ENCODE assay signal across 9 cellular contexts in genomic region chr22:38177926-38178604, GRCh38. TPM values are rescaled to one million over a fixed set of nuclear protein-coding genes. Genes with fewer than 3 reads are reported as not detected.
DNase-seq lines count a peak whose midpoint lies in the region; ATAC-seq and TF ChIP-seq lines count a peak whose summit lies in the region.
"Had no signal": no experiment of that assay in that cellular context is flagged by ENCODE, and none has a peak within 500 bp of the region (broad histone marks: within the 10 kb centered on the region; RNA-seq: fewer than 3 reads in every experiment).

No MANE protein-coding gene starts in this region.

- H3K36me3 ChIP-seq in osteoblast (ENCODE audit: insufficient read depth, low read length), result no peaks in the 10 kb centered on the region
- no peaks in the 10 kb centered on the region for H3K36me3 ChIP-seq in naive thymus-derived CD4-positive, alpha-beta T cell (ENCODE audit: control insufficient read depth in 2 of 3, insufficient read depth in 3 of 3, low read length in 3 of 3)

- intact Hi-C loops in naive thymus-derived CD4-positive, alpha-beta T cell (cut with micrococcal nuclease), result no loop called here

- no peaks in the 10 kb centered on the region for H3K9me3 ChIP-seq in osteoblast (ENCODE audit: low read depth, low read length)
- H3K9me3 ChIP-seq in naive thymus-derived CD4-positive, alpha-beta T cell (ENCODE audit: control insufficient read depth in 2 of 3, low read length in 3 of 3), result no peaks in the 10 kb centered on the region

- H3K27ac Mint-ChIP-seq in activated CD8-positive, alpha-beta memory T cell treated with anti-CD3 and anti-CD28 coated beads, Interleukin-2, amount 10 ng/mL, durations not matched to agents 7 days and 5 days, result peak overlapping the region; percentile 54
- H3K27ac Mint-ChIP-seq in naive thymus-derived CD4-positive, alpha-beta T cell, result peak overlapping the region in 2 of 9 donors; percentile 38 to 93

- H3K27me3 Mint-ChIP-seq in activated CD8-positive, alpha-beta memory T cell treated with anti-CD3 and anti-CD28 coated beads, Interleukin-2, amount 10 ng/mL, durations not matched to agents 7 days and 5 days, result no peaks in the 10 kb centered on the region
- no peaks in the 10 kb centered on the region for H3K27me3 Mint-ChIP-seq in naive thymus-derived CD4-positive, alpha-beta T cell
- H3K27me3 Mint-ChIP-seq: activated naive CD8-positive, alpha-beta T cell treated with anti-CD3 and anti-CD28 coated beads, Interleukin-2, amount 10 ng/mL, durations not matched to agents 7 days and 5 days had no signal

- POLR2A ChIA-PET in naive thymus-derived CD4-positive, alpha-beta T cell (lab: Charles Lee), result interaction anchor here (0.5 kb wide), 1 partner anchor 33 kb away, joined by 4 read pairs; no protein-coding TSS in a partner anchor

- H3K4me1 Mint-ChIP-seq in activated CD8-positive, alpha-beta memory T cell treated with anti-CD3 and anti-CD28 coated beads, Interleukin-2, amount 10 ng/mL, durations not matched to agents 7 days and 5 days, result peaks cover 71% of the 10 kb centered on the region
- peaks cover 50 to 74% (median 63%) of the 10 kb centered on the region in 7 donors for H3K4me1 Mint-ChIP-seq in naive thymus-derived CD4-positive, alpha-beta T cell

- no peak overlapping the region for H3K4me3 Mint-ChIP-seq in activated CD8-positive, alpha-beta memory T cell treated with anti-CD3 and anti-CD28 coated beads, Interleukin-2, amount 10 ng/mL, durations not matched to agents 7 days and 5 days
- peak overlapping the region in 1 of 10 donors; percentile 73 for H3K4me3 Mint-ChIP-seq in naive thymus-derived CD4-positive, alpha-beta T cell
- H3K4me3 Mint-ChIP-seq: activated naive CD8-positive, alpha-beta T cell treated with anti-CD3 and anti-CD28 coated beads, Interleukin-2, amount 10 ng/mL, durations not matched to agents 7 days and 5 days had no signal

- ATAC-seq in activated CD8-positive, alpha-beta memory T cell treated with anti-CD3 and anti-CD28 coated beads, Interleukin-2, amount 10 ng/mL, durations not matched to agents 7 days and 5 days, result no peak
- no peak for ATAC-seq in naive thymus-derived CD4-positive, alpha-beta T cell
- ATAC-seq in GM21723 (IDR thresholded peaks at IDR 0.05; ENCODE audit: unreplicated experiment) (no peak), HG03439 (IDR thresholded peaks at IDR 0.05; ENCODE audit: unreplicated experiment) (no peak)

- CTCF ChIA-PET in activated CD8-positive, alpha-beta memory T cell treated with anti-CD3 and anti-CD28 coated beads, Interleukin-2, amount 10 ng/mL, durations not matched to agents 7 days and 5 days (lab: Charles Lee), result interaction anchor here (1.8 kb wide), 1 partner anchor 63 kb away, joined by 7 read pairs; no protein-coding TSS in a partner anchor
- CTCF ChIA-PET in naive thymus-derived CD4-positive, alpha-beta T cell (lab: Charles Lee), result interaction anchor here (1.1 kb wide), 1 partner anchor 23 kb away, joined by 3 read pairs; no protein-coding TSS in a partner anchor

- H2AFZ ChIP-seq in osteoblast (ENCODE audit: low read length), result peak overlapping the region; percentile 86

- no peaks in the 10 kb centered on the region for H3K79me2 ChIP-seq in osteoblast (ENCODE audit: insufficient read depth, low read length)

- peak overlapping the region; percentile 89 for H3K27ac ChIP-seq in osteoblast (ENCODE audit: low read depth, low read length)
- no peak overlapping the region for H3K27ac ChIP-seq in naive thymus-derived CD4-positive, alpha-beta T cell (ENCODE audit: low read depth, low read length)

- H3K27me3 ChIP-seq in osteoblast (ENCODE audit: insufficient read depth, low read length), result no peaks in the 10 kb centered on the region
- no peaks in the 10 kb centered on the region for H3K27me3 ChIP-seq in naive thymus-derived CD4-positive, alpha-beta T cell (ENCODE audit: control insufficient read depth in 2 of 2, insufficient read depth in 2 of 2, low read length in 2 of 2)

- H3K9me3 Mint-ChIP-seq in activated CD8-positive, alpha-beta memory T cell treated with anti-CD3 and anti-CD28 coated beads, Interleukin-2, amount 10 ng/mL, durations not matched to agents 7 days and 5 days (ENCODE audit: low read depth), result no peaks in the 10 kb centered on the region
- no peaks in the 10 kb centered on the region for H3K9me3 Mint-ChIP-seq in naive thymus-derived CD4-positive, alpha-beta T cell
- H3K9me3 Mint-ChIP-seq: activated naive CD8-positive, alpha-beta T cell treated with anti-CD3 and anti-CD28 coated beads, Interleukin-2, amount 10 ng/mL, durations not matched to agents 7 days and 5 days had no signal

- no peak for DNase-seq in activated CD8-positive, alpha-beta memory T cell treated with anti-CD3 and anti-CD28 coated beads, Interleukin-2, amount 10 ng/mL, durations not matched to agents 7 days and 5 days
- DNase-seq in activated CD8-positive, alpha-beta memory T cell treated with anti-CD3 and anti-CD28 coated beads, Interleukin-2, amount 50 U/mL, for 4 hours, result no peak
- DNase-seq in SW 1271 (lab: John Stamatoyannopoulos, UW) (peak; percentile 65 to 92), fibroblast of the aortic adventitia (ENCODE audit: low read depth) (peak; percentile 89), osteoblast (ENCODE audit: insufficient read length, low spot score, missing footprints) (peak; percentile 93)
- DNase-seq in naive thymus-derived CD4-positive, alpha-beta T cell, result no peak
- DNase-seq: activated naive CD8-positive, alpha-beta T cell treated with anti-CD3 and anti-CD28 coated beads, Interleukin-2, amount 10 ng/mL, durations not matched to agents 7 days and 5 days had no signal

- H3K4me2 ChIP-seq in osteoblast (ENCODE audit: insufficient read depth, low read length), result peak overlapping the region; percentile 73

- peaks cover 2% of the 10 kb centered on the region for H3K36me3 Mint-ChIP-seq in activated CD8-positive, alpha-beta memory T cell treated with anti-CD3 and anti-CD28 coated beads, Interleukin-2, amount 10 ng/mL, durations not matched to agents 7 days and 5 days
- peaks cover 0 to 8% (median 3%) of the 10 kb centered on the region in 5 donors for H3K36me3 Mint-ChIP-seq in naive thymus-derived CD4-positive, alpha-beta T cell

- H3K4me3 ChIP-seq in fibroblast of the aortic adventitia (ENCODE audit: low read depth, low read length) (no peak overlapping the region), osteoblast (ENCODE audit: insufficient read depth, low read length) (peak overlapping the region; percentile 36)
- no peak overlapping the region for H3K4me3 ChIP-seq in naive thymus-derived CD4-positive, alpha-beta T cell (ENCODE audit: low read length)

- H3K4me1 ChIP-seq in osteoblast (ENCODE audit: insufficient read depth, low read length), result peaks cover 48% of the 10 kb centered on the region
- H3K4me1 ChIP-seq in naive thymus-derived CD4-positive, alpha-beta T cell (ENCODE audit: control insufficient read depth in 2 of 2, insufficient read depth in 2 of 2, low read length in 2 of 2), result peaks cover 29 to 43% of the 10 kb centered on the region in 2 donors

- TF ChIP-seq CTCF in fibroblast of the aortic adventitia (IDR thresholded peaks at IDR 0.05; ENCODE audit: insufficient read depth, low read length) (no peak), osteoblast (IDR thresholded peaks at IDR 0.05; ENCODE audit: extremely low read depth, low read depth, low read length) (no peak)

- H4K20me1 ChIP-seq in osteoblast (ENCODE audit: insufficient read depth, low read length), result no peaks in the 10 kb centered on the region

RNA-seq across cellular contexts. Expression of gene PLA2G6, which starts 3.6 kb away (rescaled TPM):
- total RNA-seq in activated CD8-positive, alpha-beta memory T cell treated with anti-CD3 and anti-CD28 coated beads, Interleukin-2, amount 10 ng/mL, durations not matched to agents 7 days and 5 days, result 10 to 100 TPM; 41.1 to 71.4 TPM
- total RNA-seq in fibroblast of the aortic adventitia (ENCODE audit: low replicate concordance), result 9.3 and 12.3 TPM in 2 replicates
- 12.3 and 17.7 TPM in 2 replicates for total RNA-seq in osteoblast
- total RNA-seq in naive thymus-derived CD4-positive, alpha-beta T cell, result 100 to 1,000 TPM in 3 of 5 experiments, 10 to 100 TPM in 2; 66.5 to 252 (median 105) TPM
- polyA plus RNA-seq in naive thymus-derived CD4-positive, alpha-beta T cell, result 1 to 10 TPM; 4.8 to 8.3 TPM

RNA-seq across cellular contexts. Expression of gene MAFF, which starts 23.7 kb away (rescaled TPM):
- 1 to 10 TPM; 6.6 to 7.8 TPM for total RNA-seq in activated CD8-positive, alpha-beta memory T cell treated with anti-CD3 and anti-CD28 coated beads, Interleukin-2, amount 10 ng/mL, durations not matched to agents 7 days and 5 days
- total RNA-seq in fibroblast of the aortic adventitia (ENCODE audit: low replicate concordance), result 21.8 and 33.7 TPM in 2 replicates
- total RNA-seq in osteoblast, result 16.5 and 22.4 TPM in 2 replicates
- total RNA-seq in naive thymus-derived CD4-positive, alpha-beta T cell, result 10 to 100 TPM in 2 of 5 experiments, 1 to 10 TPM in 3; 4.8 to 72.6 (median 5.5) TPM
- polyA plus RNA-seq in naive thymus-derived CD4-positive, alpha-beta T cell, result 1 to 10 TPM; 1.6 to 2.3 TPM

Comparison
In these comparisons a context has a peak if more than half of its experiments do, and no peak if none do; other contexts are left out.
1. DNase-seq: peak in SW 1271 (2 of 2), fibroblast of the aortic adventitia (single experiment) and osteoblast (single experiment); none in activated CD8-positive, alpha-beta memory T cell treated with anti-CD3 and anti-CD28 coated beads, Interleukin-2, amount 10 ng/mL, durations not matched to agents 7 days and 5 days (single experiment), activated CD8-positive, alpha-beta memory T cell treated with anti-CD3 and anti-CD28 coated beads, Interleukin-2, amount 50 U/mL, for 4 hours (single experiment) and naive thymus-derived CD4-positive, alpha-beta T cell (0 of 9).